ENCODE assay signal across 24 cellular contexts in genomic region chr11:21783954-21784353, GRCh38.
"Had no signal": no experiment of that assay in that cellular context is flagged by ENCODE, and none has a peak within 500 bp of the region (broad histone marks: within the 10 kb centered on the region; RNA-seq: fewer than 3 reads in every experiment).

No MANE protein-coding gene starts in this region.

- H3K4me1 Mint-ChIP-seq: naive thymus-derived CD4-positive, alpha-beta T cell; stimulated activated memory B cell treated with anti-CD40 and anti-IgM and Interleukin-4, amounts not matched to agents 10 μg/mL and 1 μg/mL and 100 μg/mL, for 72 hours; stimulated activated naive CD8-positive, alpha-beta T cell treated with anti-CD3 and anti-CD28 coated beads, Interleukin-15, amount 100 ng/mL, for 72 hours had no signal

- ATAC-seq: mucosa of descending colon; naive thymus-derived CD4-positive, alpha-beta T cell; natural killer cell treated with Interleukin-12 subunit alpha and Interleukin-12 subunit beta and Interleukin-15 and Interleukin-18, amount 100 ng/mL, for 72 hours; right lobe of liver; stimulated activated memory B cell treated with anti-CD40 and anti-IgM and Interleukin-4, amounts not matched to agents 10 μg/mL and 1 μg/mL and 100 μg/mL, for 72 hours; stimulated activated naive CD8-positive, alpha-beta T cell treated with anti-CD3 and anti-CD28 coated beads, Interleukin-15, amount 100 ng/mL, for 72 hours had no signal

- H3K4me3 Mint-ChIP-seq: naive thymus-derived CD4-positive, alpha-beta T cell; natural killer cell treated with Interleukin-12 subunit alpha and Interleukin-12 subunit beta and Interleukin-15 and Interleukin-18, amount 100 ng/mL, for 72 hours; stimulated activated memory B cell treated with anti-CD40 and anti-IgM and Interleukin-4, amounts not matched to agents 10 μg/mL and 1 μg/mL and 100 μg/mL, for 72 hours; stimulated activated naive CD8-positive, alpha-beta T cell treated with anti-CD3 and anti-CD28 coated beads, Interleukin-15, amount 100 ng/mL, for 72 hours; type B pancreatic cell had no signal

- DNase-seq: hippocampal formation; islet precursor cell; left ventricle myocardium inferior; midbrain; mucosa of descending colon; naive thymus-derived CD4-positive, alpha-beta T cell; ovary; right lobe of liver; stimulated activated CD4-positive, alpha-beta T cell treated with anti-CD3 and anti-CD28 coated beads, Interleukin-1b, Interleukin-23, amount 100 ng/mL, for 48 hours; stimulated activated CD4-positive, alpha-beta T cell treated with anti-CD3 and anti-CD28 coated beads, Interleukin-2, amount 100 ng/mL, for 48 hours; stimulated activated CD4-positive, alpha-beta T cell treated with anti-CD3 and anti-CD28 coated beads, Interleukin-4, amount 100 ng/mL, for 4 hours; stimulated activated CD8-positive, alpha-beta memory T cell treated with anti-CD3 and anti-CD28 coated beads, Interleukin-4, amount 100 ng/mL, for 48 hours; stimulated activated naive CD4-positive, alpha-beta T cell treated with Interleukin-2 at 50 U/mL for 16 hours; stimulated activated naive CD8-positive, alpha-beta T cell treated with anti-CD3 and anti-CD28 coated beads, Interleukin-15, amount 100 ng/mL, for 72 hours; substantia nigra; uterus had no signal

- H3K27me3 Mint-ChIP-seq: naive thymus-derived CD4-positive, alpha-beta T cell; natural killer cell treated with Interleukin-12 subunit alpha and Interleukin-12 subunit beta and Interleukin-15 and Interleukin-18, amount 100 ng/mL, for 72 hours; progenitor cell of endocrine pancreas; stimulated activated memory B cell treated with anti-CD40 and anti-IgM and Interleukin-4, amounts not matched to agents 10 μg/mL and 1 μg/mL and 100 μg/mL, for 72 hours; stimulated activated naive CD8-positive, alpha-beta T cell treated with anti-CD3 and anti-CD28 coated beads, Interleukin-15, amount 100 ng/mL, for 72 hours; type B pancreatic cell had no signal

- H3K9me3 ChIP-seq: ovary, right atrium auricular region, right lobe of liver, tibial nerve, uterus had no signal

- H3K4me2 ChIP-seq: smooth muscle cell had no signal

- H3K27me3 ChIP-seq: ovary, right atrium auricular region, right lobe of liver, tibial nerve, uterus had no signal

- H3K9me3 Mint-ChIP-seq: type B pancreatic cell had no signal

- H3K27ac ChIP-seq: left ventricle myocardium inferior, ovary, right atrium auricular region, right lobe of liver, tibial nerve, uterus had no signal

- H3K27ac Mint-ChIP-seq: naive thymus-derived CD4-positive, alpha-beta T cell; natural killer cell treated with Interleukin-12 subunit alpha and Interleukin-12 subunit beta and Interleukin-15 and Interleukin-18, amount 100 ng/mL, for 72 hours; progenitor cell of endocrine pancreas; stimulated activated memory B cell treated with anti-CD40 and anti-IgM and Interleukin-4, amounts not matched to agents 10 μg/mL and 1 μg/mL and 100 μg/mL, for 72 hours; stimulated activated naive CD8-positive, alpha-beta T cell treated with anti-CD3 and anti-CD28 coated beads, Interleukin-15, amount 100 ng/mL, for 72 hours; type B pancreatic cell had no signal

- H3K4me1 ChIP-seq: left ventricle myocardium inferior, right atrium auricular region, right lobe of liver, tibial nerve, uterus had no signal

- H3K36me3 Mint-ChIP-seq: naive thymus-derived CD4-positive, alpha-beta T cell; natural killer cell treated with Interleukin-12 subunit alpha and Interleukin-12 subunit beta and Interleukin-15 and Interleukin-18, amount 100 ng/mL, for 72 hours; stimulated activated memory B cell treated with anti-CD40 and anti-IgM and Interleukin-4, amounts not matched to agents 10 μg/mL and 1 μg/mL and 100 μg/mL, for 72 hours; type B pancreatic cell had no signal

- H3K36me3 ChIP-seq: left ventricle myocardium inferior, ovary, right atrium auricular region, right lobe of liver, tibial nerve, uterus had no signal

- H3K4me3 ChIP-seq: left ventricle myocardium inferior, lung, mucosa of descending colon, ovary, right atrium auricular region, right lobe of liver, smooth muscle cell, tibial nerve, uterus had no signal
